ENCODE assay signal across 1 cellular context in the genomic region with DNA sequence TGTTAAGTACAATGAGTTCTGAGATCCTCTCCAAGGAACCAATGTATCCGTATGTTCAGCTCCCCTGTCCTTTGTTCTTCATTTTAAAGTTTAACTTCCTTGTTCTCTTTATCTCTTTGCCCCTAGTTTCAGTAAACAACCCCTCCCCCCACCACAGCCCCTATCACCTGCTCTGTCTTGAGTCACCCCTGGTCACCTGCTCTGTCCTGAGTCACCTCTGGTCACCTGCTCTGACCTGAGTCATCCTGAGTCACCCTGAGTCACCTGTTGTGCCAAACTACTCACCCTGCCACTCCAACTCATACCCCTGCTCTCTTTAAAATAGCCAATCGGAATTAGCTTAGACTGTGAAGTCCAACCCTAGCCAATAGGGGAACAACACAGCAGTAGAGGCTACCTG.
TF ChIP-seq lines count a peak whose summit lies in the region.

No MANE protein-coding gene starts in this region.

TF ChIP-seq in K562, 482 proteins besides CTCF, POLR2A, EP300 and RAD21 (continued from another document):
- TF ChIP-seq, protein P1, sequence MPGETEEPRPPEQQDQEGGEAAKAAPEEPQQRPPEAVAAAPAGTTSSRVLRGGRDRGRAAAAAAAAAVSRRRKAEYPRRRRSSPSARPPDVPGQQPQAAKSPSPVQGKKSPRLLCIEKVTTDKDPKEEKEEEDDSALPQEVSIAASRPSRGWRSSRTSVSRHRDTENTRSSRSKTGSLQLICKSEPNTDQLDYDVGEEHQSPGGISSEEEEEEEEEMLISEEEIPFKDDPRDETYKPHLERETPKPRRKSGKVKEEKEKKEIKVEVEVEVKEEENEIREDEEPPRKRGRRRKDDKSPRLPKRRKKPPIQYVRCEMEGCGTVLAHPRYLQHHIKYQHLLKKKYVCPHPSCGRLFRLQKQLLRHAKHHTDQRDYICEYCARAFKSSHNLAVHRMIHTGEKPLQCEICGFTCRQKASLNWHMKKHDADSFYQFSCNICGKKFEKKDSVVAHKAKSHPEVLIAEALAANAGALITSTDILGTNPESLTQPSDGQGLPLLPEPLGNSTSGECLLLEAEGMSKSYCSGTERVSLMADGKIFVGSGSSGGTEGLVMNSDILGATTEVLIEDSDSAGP (CRISPR knock-in tag; IDR thresholded peaks at IDR 0.05) = no peak
- TF ChIP-seq FOXM1 (IDR thresholded peaks at IDR 0.05; ENCODE audit: low read depth) (no peak), FOXM1 (CRISPR knock-in tag; IDR thresholded peaks at IDR 0.05; ENCODE audit: low read depth) (no peak), JUND (IDR thresholded peaks at IDR 0.05; ENCODE audit: borderline replicate concordance, low read depth, low read length) (peak; percentile 63), JUND (tag; IDR thresholded peaks at IDR 0.05; ENCODE audit: borderline replicate concordance, low read depth, low read length) (no peak; the same call in 2 of the 3 replicates), ZNF830 (CRISPR knock-in tag; IDR thresholded peaks at IDR 0.05) (no peak), FOSL1 (tag; conservative IDR thresholded peaks at IDR 0.05) (peak; percentile 98), C11orf30 (IDR thresholded peaks at IDR 0.05; ENCODE audit: low read depth) (peak; percentile 10; the same call in 1 of the 2 replicates), TAF9B (IDR thresholded peaks at IDR 0.05; ENCODE audit: partially characterized antibody) (peak; percentile 29), CBFA2T3 (IDR thresholded peaks at IDR 0.05) (peak; percentile 49), ZNF121 (CRISPR knock-in tag; conservative IDR thresholded peaks at IDR 0.05) (no peak), TRIM24 (IDR thresholded peaks at IDR 0.05) (peak; percentile 86 to 91)
- TF ChIP-seq, protein P2, sequence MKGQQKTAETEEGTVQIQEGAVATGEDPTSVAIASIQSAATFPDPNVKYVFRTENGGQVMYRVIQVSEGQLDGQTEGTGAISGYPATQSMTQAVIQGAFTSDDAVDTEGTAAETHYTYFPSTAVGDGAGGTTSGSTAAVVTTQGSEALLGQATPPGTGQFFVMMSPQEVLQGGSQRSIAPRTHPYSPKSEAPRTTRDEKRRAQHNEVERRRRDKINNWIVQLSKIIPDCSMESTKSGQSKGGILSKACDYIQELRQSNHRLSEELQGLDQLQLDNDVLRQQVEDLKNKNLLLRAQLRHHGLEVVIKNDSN (CRISPR knock-in tag; IDR thresholded peaks at IDR 0.05) = peak; percentile 26; the same call in 1 of the 2 replicates
